In the genomic region with DNA sequence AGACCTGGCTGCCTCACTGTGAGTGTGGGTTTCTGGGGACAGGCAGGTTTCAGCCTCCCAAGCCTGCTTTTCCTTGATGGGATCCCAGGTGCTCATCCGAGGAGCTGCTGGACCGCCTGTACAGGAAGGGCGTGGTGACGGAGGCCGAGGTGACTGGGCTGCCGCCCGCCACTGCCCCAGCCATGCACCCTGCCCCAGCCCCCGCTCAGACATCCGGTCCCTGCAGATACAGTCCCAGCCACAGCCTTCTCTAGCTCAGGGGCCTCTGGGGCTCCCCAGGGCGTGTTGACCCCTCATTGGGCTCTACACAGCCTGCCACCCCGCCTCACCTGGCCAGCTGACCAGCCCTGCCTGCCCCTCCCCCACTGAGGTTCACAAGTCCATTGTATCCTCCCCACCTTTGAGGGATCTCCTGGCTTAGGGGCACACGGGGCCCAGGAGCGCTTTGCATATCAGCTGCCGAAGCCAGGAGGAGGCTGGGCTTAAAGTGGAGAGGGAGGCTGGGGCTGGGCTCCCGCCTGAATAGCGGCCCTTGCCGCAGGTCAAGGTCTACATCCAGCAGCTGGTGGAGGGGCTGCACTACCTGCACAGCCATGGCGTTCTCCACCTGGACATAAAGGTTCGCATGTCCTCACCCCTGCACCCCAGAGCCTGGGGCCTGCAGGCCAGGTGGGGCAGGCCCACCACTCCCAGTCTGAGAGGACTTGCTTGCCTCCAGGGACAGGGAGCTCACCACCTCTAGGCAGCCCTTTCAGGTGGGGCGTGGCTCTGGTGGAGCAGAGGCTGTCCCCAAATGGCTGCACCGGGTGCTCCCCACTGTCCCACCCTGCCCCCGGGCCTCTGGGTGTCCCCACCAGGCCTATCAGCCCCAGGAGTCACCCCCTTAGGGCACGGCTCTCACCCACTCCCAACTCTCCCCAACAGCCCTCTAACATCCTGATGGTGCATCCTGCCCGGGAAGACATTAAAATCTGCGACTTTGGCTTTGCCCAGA, we compare ENCODE assay signal across 11 cellular contexts. TPM values are rescaled to one million over a fixed set of nuclear protein-coding genes. Genes with fewer than 3 reads are reported as not detected.
A peak's percentile ranks its signal among the peaks of the same experiment; 100 is the strongest.
DNase-seq lines count a peak whose midpoint lies in the region; ATAC-seq and TF ChIP-seq lines count a peak whose summit lies in the region.
"Had no signal": no experiment of that assay in that cellular context is flagged by ENCODE, and none has a peak within 500 bp of the region (broad histone marks: within the 10 kb centered on the region; RNA-seq: fewer than 3 reads in every experiment).

No MANE protein-coding gene starts in this region.

- no peak overlapping the region for H3K27ac Mint-ChIP-seq in neural progenitor cell

- peak; percentile 35 for DNase-seq in Daoy (ENCODE audit: low read depth)
- peak; percentile 66 for DNase-seq in NCI-H146 (lab: John Stamatoyannopoulos, UW)
- peak; percentile 20 for DNase-seq in neural progenitor cell (ENCODE audit: low spot score)
- DNase-seq in SHP77 treated with DMSO at 0.1 percent for 48 hours (lab: John Stamatoyannopoulos, UW), result no peak
- DNase-seq in DMS114 treated with DMSO at 0.1 percent for 48 hours (lab: John Stamatoyannopoulos, UW; ENCODE audit: unreplicated experiment), result no peak
- DNase-seq in germinal center (ENCODE audit: low spot score), result no peak
- DNase-seq: DMS79 treated with DMSO at 0.1 percent for 48 hours; stimulated activated CD4-positive, alpha-beta T cell treated with anti-CD3 and anti-CD28 coated beads, Interleukin-2, amount 100 ng/mL, for 48 hours; T-helper 2 cell had no signal

- no peak overlapping the region for H2AFZ ChIP-seq in neural progenitor cell (replicated peaks)

- no peak overlapping the region for H3K4me2 ChIP-seq in neural progenitor cell

- H3K9me3 ChIP-seq in neural progenitor cell (ENCODE audit: low read depth), result no peaks in the 10 kb centered on the region
- H3K9me3 ChIP-seq: ascending aorta had no signal

- no peaks in the 10 kb centered on the region for H4K20me1 ChIP-seq in neural progenitor cell (ENCODE audit: low read depth)

- H3K4me3 ChIP-seq in neural progenitor cell, result no peak overlapping the region
- H3K4me3 ChIP-seq: ascending aorta had no signal

- H3K79me2 ChIP-seq in neural progenitor cell (ENCODE audit: low read depth), result no peaks in the 10 kb centered on the region

- no peak overlapping the region for H3K4me3 Mint-ChIP-seq in neural progenitor cell

- H3K27ac ChIP-seq in neural progenitor cell, result no peak overlapping the region
- H3K27ac ChIP-seq: ascending aorta had no signal

- H3K36me3 ChIP-seq in neural progenitor cell, result no peaks in the 10 kb centered on the region
- H3K36me3 ChIP-seq: ascending aorta had no signal

- H3K9me3 Mint-ChIP-seq in neural progenitor cell, result no peaks in the 10 kb centered on the region

- no peak for TF ChIP-seq CTCF in neural progenitor cell (IDR thresholded peaks at IDR 0.05)

- H3K27me3 Mint-ChIP-seq in neural progenitor cell (ENCODE audit: insufficient read depth, low read depth), result peaks cover 2% of the 10 kb centered on the region

- ATAC-seq in esophagus mucosa, result peak; percentile 9

- H3F3A ChIP-seq in neural progenitor cell (ENCODE audit: low read depth), result no peaks in the 10 kb centered on the region

- H3K4me1 ChIP-seq in neural progenitor cell, result no peaks in the 10 kb centered on the region
- H3K4me1 ChIP-seq: ascending aorta had no signal

- H3K27me3 ChIP-seq in neural progenitor cell, result no peaks in the 10 kb centered on the region
- H3K27me3 ChIP-seq: ascending aorta had no signal

- H3K36me3 Mint-ChIP-seq in neural progenitor cell, result no peaks in the 10 kb centered on the region

- H3K9ac ChIP-seq in neural progenitor cell, result no peak overlapping the region

- H3K4me1 Mint-ChIP-seq in neural progenitor cell, result no peaks in the 10 kb centered on the region

RNA-seq across cellular contexts. Expression of a gene that starts 38.5 kb away (rescaled TPM):
- 20.7 and 32.6 TPM in 2 replicates for total RNA-seq in Daoy (2014; rRNA removed; shearing (Covaris generic))
- total RNA-seq in esophagus mucosa (20.7 TPM), neural progenitor cell (ENCODE audit: low replicate concordance) (13.7 and 24.9 TPM in 2 replicates)

RNA-seq across cellular contexts. Expression of a gene that starts 48.6 kb away (rescaled TPM):
- total RNA-seq in Daoy (2014; rRNA removed; shearing (Covaris generic)), result not detected in 2 replicates
- 1.3 TPM for total RNA-seq in esophagus mucosa
- total RNA-seq in neural progenitor cell (ENCODE audit: low replicate concordance), result 2.9 and 5.0 TPM in 2 replicates
- total RNA-seq: ascending aorta had no signal

Comparison
In these comparisons a context has a peak if more than half of its experiments do, and no peak if none do; other contexts are left out.
1. DNase-seq: peak in Daoy (single experiment), NCI-H146 (single experiment) and neural progenitor cell (single experiment); none in SHP77 treated with DMSO at 0.1 percent for 48 hours (single experiment), DMS114 treated with DMSO at 0.1 percent for 48 hours (single experiment) and germinal center (single experiment).